ENCODE assay signal across 8 cellular contexts in the genomic region with DNA sequence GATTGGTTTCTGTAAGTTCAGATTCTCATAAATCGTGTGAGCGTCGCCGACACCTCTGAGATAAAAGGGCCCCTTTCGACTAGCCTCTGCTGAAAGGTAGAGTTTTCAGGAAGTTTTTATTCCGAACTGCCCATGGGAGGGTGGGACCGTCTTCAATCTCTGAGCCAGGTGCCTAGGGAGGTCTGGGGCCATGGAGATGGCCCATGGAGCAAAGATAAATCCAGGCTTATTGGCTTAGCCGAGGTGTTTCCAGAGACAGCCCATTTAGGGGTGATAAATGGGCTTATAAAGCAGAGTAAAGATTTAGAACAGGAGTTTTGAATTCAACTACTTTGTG. TPM values are rescaled to one million over a fixed set of nuclear protein-coding genes. Genes with fewer than 3 reads are reported as not detected.
A peak's percentile ranks its signal among the peaks of the same experiment; 100 is the strongest.
DNase-seq lines count a peak whose midpoint lies in the region; ATAC-seq and TF ChIP-seq lines count a peak whose summit lies in the region.

No MANE protein-coding gene starts in this region.

- no peak for DNase-seq in activated T-cell treated with anti-CD3 and anti-CD28 coated beads, Interleukin-2, amount 50 U/mL, for 4 hours
- DNase-seq in activated T-cell treated with anti-CD3 and anti-CD28 coated beads for 4 hours (no peak), GM13977 (ENCODE audit: low spot score) (no peak), hypothalamus (lab: John Stamatoyannopoulos, UW) (no peak)
- DNase-seq in stimulated activated naive CD4-positive, alpha-beta T cell (lab: John Stamatoyannopoulos, UW) = no peak

- H3K27me3 ChIP-seq in mucosa of rectum (ENCODE audit: control insufficient read depth in 2 of 2, insufficient read depth in 2 of 2, low read length in 2 of 2) = no peaks in the 10 kb centered on the region

- peaks cover 43% of the 10 kb centered on the region for H3K4me1 Mint-ChIP-seq in activated T-cell treated with anti-CD3 and anti-CD28 coated beads, Interleukin-2, amount 50 U/mL, for 4 hours (ENCODE audit: low read depth)
- peaks cover 52% of the 10 kb centered on the region for H3K4me1 Mint-ChIP-seq in brain

- TF ChIP-seq CTCF in brain (conservative IDR thresholded peaks at IDR 0.05) (no peak), GM13977 (IDR thresholded peaks at IDR 0.05; ENCODE audit: extremely low read depth, insufficient read depth, missing control alignments) (no peak)

- H3K9me3 ChIP-seq in mucosa of rectum (ENCODE audit: control insufficient read depth in 2 of 2, low read length in 2 of 2) = no peaks in the 10 kb centered on the region

- H3K4me3 ChIP-seq in mucosa of rectum (ENCODE audit: low read length in 2 of 2) = peak overlapping the region; percentile 99 to 100

- H3K9me3 Mint-ChIP-seq in activated T-cell treated with anti-CD3 and anti-CD28 coated beads, Interleukin-2, amount 50 U/mL, for 4 hours = no peaks in the 10 kb centered on the region
- H3K9me3 Mint-ChIP-seq in brain = peaks cover 0 to 4% (median 0%) of the 10 kb centered on the region in 5 experiments

- peak overlapping the region; percentile 89 for H3K4me3 Mint-ChIP-seq in activated T-cell treated with anti-CD3 and anti-CD28 coated beads, Interleukin-2, amount 50 U/mL, for 4 hours
- H3K4me3 Mint-ChIP-seq in brain = peak overlapping the region; percentile 92 to 98 (median 96)

- H3K4me1 ChIP-seq in mucosa of rectum (ENCODE audit: control insufficient read depth in 2 of 2, insufficient read depth in 2 of 2, low read length in 2 of 2) = peaks cover 3 to 12% of the 10 kb centered on the region in 2 donors

- ATAC-seq in activated T-cell treated with anti-CD3 and anti-CD28 coated beads, Interleukin-2, amount 50 U/mL, for 4 hours = peak; percentile 2 to 4
- peak; percentile 6 for ATAC-seq in HG03442 (IDR thresholded peaks at IDR 0.05; ENCODE audit: unreplicated experiment)

- H3K27ac Mint-ChIP-seq in brain = peak overlapping the region; percentile 92 to 95 (median 94)

- peak overlapping the region; percentile 77 to 93 for H3K27ac ChIP-seq in mucosa of rectum (ENCODE audit: low read depth in 2 of 2, low read length in 2 of 2)

- H3K9ac ChIP-seq in mucosa of rectum (ENCODE audit: low read depth in 1 of 2, low read length in 2 of 2) = peak overlapping the region; percentile 66 to 81

- peaks cover 22% of the 10 kb centered on the region for H3K36me3 Mint-ChIP-seq in activated T-cell treated with anti-CD3 and anti-CD28 coated beads, Interleukin-2, amount 50 U/mL, for 4 hours (ENCODE audit: insufficient read depth)
- no peaks in the 10 kb centered on the region for H3K36me3 Mint-ChIP-seq in brain

- no peaks in the 10 kb centered on the region for H3K36me3 ChIP-seq in mucosa of rectum (ENCODE audit: control insufficient read depth in 2 of 2, insufficient read depth in 2 of 2, low read length in 2 of 2)

- in situ Hi-C loops in GM13977 (cut with MboI; ENCODE audit: low pct_unique_long_range_greater_than_20kb, low sequenced_read_pairs, unreplicated experiment) = no loop called here

- no peaks in the 10 kb centered on the region for H3K27me3 Mint-ChIP-seq in activated T-cell treated with anti-CD3 and anti-CD28 coated beads, Interleukin-2, amount 50 U/mL, for 4 hours (ENCODE audit: low read depth)
- H3K27me3 Mint-ChIP-seq in brain = peaks cover 5% of the 10 kb centered on the region

RNA-seq across cellular contexts. Expression of a gene that starts 0.4 kb away (rescaled TPM):
- total RNA-seq in activated T-cell treated with anti-CD3 and anti-CD28 coated beads, Interleukin-2, amount 50 U/mL, for 4 hours = 10 to 100 TPM; 49.8 to 56.4 (median 54.0) TPM
- polyA plus RNA-seq in brain (ENCODE audit: insufficient read depth, low read depth, low replicate concordance) = 4.6 TPM

RNA-seq across cellular contexts. Expression of a gene that starts 0.7 kb away (rescaled TPM):
- 1 to 10 TPM in 1 of 3 donors, under 1 TPM in 2; 0.46 to 1.5 (median 0.53) TPM for total RNA-seq in activated T-cell treated with anti-CD3 and anti-CD28 coated beads, Interleukin-2, amount 50 U/mL, for 4 hours
- polyA plus RNA-seq in brain (ENCODE audit: insufficient read depth, low read depth, low replicate concordance) = 2.5 TPM
